ENCODE assay signal across 1 cellular context in the genomic region with DNA sequence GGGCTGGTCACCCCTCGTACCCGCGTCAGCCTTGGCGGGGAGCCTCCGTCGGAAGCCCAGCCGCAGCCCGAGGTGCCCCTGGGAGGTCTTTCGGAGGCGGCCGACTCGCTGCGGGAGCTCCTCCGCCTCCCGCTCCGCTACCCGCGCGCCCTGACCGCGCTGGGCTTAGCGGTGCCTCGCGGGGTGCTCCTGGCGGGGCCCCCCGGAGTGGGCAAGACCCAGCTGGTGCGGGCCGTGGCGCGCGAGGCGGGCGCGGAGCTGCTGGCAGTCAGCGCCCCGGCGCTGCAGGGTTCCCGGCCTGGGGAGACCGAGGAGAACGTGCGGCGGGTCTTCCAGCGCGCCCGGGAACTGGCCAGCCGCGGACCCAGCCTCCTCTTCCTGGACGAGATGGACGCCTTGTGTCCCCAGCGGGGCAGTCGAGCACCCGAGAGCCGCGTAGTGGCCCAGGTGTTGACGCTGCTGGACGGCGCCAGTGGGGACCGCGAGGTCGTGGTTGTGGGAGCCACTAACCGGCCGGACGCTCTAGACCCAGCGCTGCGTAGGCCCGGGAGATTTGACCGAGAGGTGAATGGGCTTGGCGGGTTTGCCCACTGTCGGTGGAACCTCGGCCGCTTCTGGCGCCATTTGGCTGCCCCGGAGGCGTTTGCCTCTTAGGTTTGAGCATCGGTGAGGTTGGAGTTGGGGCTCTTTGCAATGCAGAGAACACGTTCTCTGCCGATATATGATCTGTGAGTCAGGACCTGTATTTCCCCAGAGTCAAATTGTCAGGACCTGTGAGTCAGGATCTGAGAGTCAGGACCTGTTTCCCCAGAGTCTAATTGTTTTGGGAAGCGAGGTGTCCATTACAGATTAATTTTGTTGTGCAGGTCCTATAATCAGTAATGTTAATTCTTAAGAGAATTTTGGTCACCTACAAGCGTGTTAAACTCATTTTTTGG.
TF ChIP-seq lines count a peak whose summit lies in the region.

No MANE protein-coding gene starts in this region.

TF ChIP-seq in K562, 482 proteins besides CTCF, POLR2A, EP300 and RAD21 (continued from another document and continues in another):
- TF ChIP-seq, protein P1, sequence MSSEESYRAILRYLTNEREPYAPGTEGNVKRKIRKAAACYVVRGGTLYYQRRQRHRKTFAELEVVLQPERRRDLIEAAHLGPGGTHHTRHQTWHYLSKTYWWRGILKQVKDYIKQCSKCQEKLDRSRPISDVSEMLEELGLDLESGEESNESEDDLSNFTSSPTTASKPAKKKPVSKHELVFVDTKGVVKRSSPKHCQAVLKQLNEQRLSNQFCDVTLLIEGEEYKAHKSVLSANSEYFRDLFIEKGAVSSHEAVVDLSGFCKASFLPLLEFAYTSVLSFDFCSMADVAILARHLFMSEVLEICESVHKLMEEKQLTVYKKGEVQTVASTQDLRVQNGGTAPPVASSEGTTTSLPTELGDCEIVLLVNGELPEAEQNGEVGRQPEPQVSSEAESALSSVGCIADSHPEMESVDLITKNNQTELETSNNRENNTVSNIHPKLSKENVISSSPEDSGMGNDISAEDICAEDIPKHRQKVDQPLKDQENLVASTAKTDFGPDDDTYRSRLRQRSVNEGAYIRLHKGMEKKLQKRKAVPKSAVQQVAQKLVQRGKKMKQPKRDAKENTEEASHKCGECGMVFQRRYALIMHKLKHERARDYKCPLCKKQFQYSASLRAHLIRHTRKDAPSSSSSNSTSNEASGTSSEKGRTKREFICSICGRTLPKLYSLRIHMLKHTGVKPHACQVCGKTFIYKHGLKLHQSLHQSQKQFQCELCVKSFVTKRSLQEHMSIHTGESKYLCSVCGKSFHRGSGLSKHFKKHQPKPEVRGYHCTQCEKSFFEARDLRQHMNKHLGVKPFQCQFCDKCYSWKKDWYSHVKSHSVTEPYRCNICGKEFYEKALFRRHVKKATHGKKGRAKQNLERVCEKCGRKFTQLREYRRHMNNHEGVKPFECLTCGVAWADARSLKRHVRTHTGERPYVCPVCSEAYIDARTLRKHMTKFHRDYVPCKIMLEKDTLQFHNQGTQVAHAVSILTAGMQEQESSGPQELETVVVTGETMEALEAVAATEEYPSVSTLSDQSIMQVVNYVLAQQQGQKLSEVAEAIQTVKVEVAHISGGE (CRISPR knock-in tag; IDR thresholded peaks at IDR 0.05): peak in 1 of 3 experiments; percentile 71; a peak in 2 of 6 replicates
- no peak for TF ChIP-seq ZNF143 (CRISPR knock-in tag; IDR thresholded peaks at IDR 0.05)
- TF ChIP-seq ZFX (CRISPR knock-in tag; IDR thresholded peaks at IDR 0.05): peak; percentile 58
- TF ChIP-seq SAFB (IDR thresholded peaks at IDR 0.05; ENCODE audit: borderline replicate concordance, low read depth, low read length): no peak
- TF ChIP-seq, protein P2, sequence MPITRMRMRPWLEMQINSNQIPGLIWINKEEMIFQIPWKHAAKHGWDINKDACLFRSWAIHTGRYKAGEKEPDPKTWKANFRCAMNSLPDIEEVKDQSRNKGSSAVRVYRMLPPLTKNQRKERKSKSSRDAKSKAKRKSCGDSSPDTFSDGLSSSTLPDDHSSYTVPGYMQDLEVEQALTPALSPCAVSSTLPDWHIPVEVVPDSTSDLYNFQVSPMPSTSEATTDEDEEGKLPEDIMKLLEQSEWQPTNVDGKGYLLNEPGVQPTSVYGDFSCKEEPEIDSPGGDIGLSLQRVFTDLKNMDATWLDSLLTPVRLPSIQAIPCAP (CRISPR knock-in tag; IDR thresholded peaks at IDR 0.05; ENCODE audit: borderline replicate concordance): no peak
- no peak for TF ChIP-seq CHCHD3 (CRISPR knock-in tag; IDR thresholded peaks at IDR 0.05)
- TF ChIP-seq HLTF (IDR thresholded peaks at IDR 0.05): no peak
- TF ChIP-seq, protein P3, sequence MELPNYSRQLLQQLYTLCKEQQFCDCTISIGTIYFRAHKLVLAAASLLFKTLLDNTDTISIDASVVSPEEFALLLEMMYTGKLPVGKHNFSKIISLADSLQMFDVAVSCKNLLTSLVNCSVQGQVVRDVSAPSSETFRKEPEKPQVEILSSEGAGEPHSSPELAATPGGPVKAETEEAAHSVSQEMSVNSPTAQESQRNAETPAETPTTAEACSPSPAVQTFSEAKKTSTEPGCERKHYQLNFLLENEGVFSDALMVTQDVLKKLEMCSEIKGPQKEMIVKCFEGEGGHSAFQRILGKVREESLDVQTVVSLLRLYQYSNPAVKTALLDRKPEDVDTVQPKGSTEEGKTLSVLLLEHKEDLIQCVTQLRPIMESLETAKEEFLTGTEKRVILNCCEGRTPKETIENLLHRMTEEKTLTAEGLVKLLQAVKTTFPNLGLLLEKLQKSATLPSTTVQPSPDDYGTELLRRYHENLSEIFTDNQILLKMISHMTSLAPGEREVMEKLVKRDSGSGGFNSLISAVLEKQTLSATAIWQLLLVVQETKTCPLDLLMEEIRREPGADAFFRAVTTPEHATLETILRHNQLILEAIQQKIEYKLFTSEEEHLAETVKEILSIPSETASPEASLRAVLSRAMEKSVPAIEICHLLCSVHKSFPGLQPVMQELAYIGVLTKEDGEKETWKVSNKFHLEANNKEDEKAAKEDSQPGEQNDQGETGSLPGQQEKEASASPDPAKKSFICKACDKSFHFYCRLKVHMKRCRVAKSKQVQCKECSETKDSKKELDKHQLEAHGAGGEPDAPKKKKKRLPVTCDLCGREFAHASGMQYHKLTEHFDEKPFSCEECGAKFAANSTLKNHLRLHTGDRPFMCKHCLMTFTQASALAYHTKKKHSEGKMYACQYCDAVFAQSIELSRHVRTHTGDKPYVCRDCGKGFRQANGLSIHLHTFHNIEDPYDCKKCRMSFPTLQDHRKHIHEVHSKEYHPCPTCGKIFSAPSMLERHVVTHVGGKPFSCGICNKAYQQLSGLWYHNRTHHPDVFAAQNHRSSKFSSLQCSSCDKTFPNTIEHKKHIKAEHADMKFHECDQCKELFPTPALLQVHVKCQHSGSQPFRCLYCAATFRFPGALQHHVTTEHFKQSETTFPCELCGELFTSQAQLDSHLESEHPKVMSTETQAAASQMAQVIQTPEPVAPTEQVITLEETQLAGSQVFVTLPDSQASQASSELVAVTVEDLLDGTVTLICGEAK (IDR thresholded peaks at IDR 0.05): peak; percentile 45
- TF ChIP-seq, protein P3 (CRISPR knock-in tag; IDR thresholded peaks at IDR 0.05): no peak
- peak; percentile 66 for TF ChIP-seq SAP30 (IDR thresholded peaks at IDR 0.05; ENCODE audit: borderline replicate concordance, insufficient read depth, low read depth, low read length, poor library complexity, severe bottlenecking)
- TF ChIP-seq, protein P4, sequence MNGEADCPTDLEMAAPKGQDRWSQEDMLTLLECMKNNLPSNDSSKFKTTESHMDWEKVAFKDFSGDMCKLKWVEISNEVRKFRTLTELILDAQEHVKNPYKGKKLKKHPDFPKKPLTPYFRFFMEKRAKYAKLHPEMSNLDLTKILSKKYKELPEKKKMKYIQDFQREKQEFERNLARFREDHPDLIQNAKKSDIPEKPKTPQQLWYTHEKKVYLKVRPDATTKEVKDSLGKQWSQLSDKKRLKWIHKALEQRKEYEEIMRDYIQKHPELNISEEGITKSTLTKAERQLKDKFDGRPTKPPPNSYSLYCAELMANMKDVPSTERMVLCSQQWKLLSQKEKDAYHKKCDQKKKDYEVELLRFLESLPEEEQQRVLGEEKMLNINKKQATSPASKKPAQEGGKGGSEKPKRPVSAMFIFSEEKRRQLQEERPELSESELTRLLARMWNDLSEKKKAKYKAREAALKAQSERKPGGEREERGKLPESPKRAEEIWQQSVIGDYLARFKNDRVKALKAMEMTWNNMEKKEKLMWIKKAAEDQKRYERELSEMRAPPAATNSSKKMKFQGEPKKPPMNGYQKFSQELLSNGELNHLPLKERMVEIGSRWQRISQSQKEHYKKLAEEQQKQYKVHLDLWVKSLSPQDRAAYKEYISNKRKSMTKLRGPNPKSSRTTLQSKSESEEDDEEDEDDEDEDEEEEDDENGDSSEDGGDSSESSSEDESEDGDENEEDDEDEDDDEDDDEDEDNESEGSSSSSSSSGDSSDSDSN (IDR thresholded peaks at IDR 0.05; ENCODE audit: borderline replicate concordance in 1 of 2, low read depth in 2 of 2, low read length in 2 of 2): peak; percentile 84 to 91; a peak in 3 of 4 replicates
- no peak for TF ChIP-seq KAT2B (IDR thresholded peaks at IDR 0.05; ENCODE audit: low read depth, low read length)
- no peak for TF ChIP-seq NCOA1 (IDR thresholded peaks at IDR 0.05; ENCODE audit: low read depth)
- TF ChIP-seq PCBP1 (IDR thresholded peaks at IDR 0.05; ENCODE audit: low read depth, low read length, poor library complexity, severe bottlenecking): peak; percentile 45
- TF ChIP-seq, protein P5, sequence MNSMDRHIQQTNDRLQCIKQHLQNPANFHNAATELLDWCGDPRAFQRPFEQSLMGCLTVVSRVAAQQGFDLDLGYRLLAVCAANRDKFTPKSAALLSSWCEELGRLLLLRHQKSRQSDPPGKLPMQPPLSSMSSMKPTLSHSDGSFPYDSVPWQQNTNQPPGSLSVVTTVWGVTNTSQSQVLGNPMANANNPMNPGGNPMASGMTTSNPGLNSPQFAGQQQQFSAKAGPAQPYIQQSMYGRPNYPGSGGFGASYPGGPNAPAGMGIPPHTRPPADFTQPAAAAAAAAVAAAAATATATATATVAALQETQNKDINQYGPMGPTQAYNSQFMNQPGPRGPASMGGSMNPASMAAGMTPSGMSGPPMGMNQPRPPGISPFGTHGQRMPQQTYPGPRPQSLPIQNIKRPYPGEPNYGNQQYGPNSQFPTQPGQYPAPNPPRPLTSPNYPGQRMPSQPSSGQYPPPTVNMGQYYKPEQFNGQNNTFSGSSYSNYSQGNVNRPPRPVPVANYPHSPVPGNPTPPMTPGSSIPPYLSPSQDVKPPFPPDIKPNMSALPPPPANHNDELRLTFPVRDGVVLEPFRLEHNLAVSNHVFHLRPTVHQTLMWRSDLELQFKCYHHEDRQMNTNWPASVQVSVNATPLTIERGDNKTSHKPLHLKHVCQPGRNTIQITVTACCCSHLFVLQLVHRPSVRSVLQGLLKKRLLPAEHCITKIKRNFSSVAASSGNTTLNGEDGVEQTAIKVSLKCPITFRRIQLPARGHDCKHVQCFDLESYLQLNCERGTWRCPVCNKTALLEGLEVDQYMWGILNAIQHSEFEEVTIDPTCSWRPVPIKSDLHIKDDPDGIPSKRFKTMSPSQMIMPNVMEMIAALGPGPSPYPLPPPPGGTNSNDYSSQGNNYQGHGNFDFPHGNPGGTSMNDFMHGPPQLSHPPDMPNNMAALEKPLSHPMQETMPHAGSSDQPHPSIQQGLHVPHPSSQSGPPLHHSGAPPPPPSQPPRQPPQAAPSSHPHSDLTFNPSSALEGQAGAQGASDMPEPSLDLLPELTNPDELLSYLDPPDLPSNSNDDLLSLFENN (IDR thresholded peaks at IDR 0.05; ENCODE audit: low read depth in 2 of 2, low read length in 2 of 2): no peak
- TF ChIP-seq RBBP5 (IDR thresholded peaks at IDR 0.05; ENCODE audit: borderline replicate concordance, insufficient read depth, low read length, poor library complexity, severe bottlenecking): peak; percentile 8
- TF ChIP-seq TCF7 (IDR thresholded peaks at IDR 0.05; ENCODE audit: borderline replicate concordance): no peak
- TF ChIP-seq NR2C2 (CRISPR knock-in tag; IDR thresholded peaks at IDR 0.05): peak; percentile 40; the same call in 1 of the 2 replicates
- TF ChIP-seq NR2C2 (tag; IDR thresholded peaks at IDR 0.05): no peak
- TF ChIP-seq TEAD4 (IDR thresholded peaks at IDR 0.05; ENCODE audit: low read length): no peak
- no peak for TF ChIP-seq TEAD4 (CRISPR knock-in tag; IDR thresholded peaks at IDR 0.05; ENCODE audit: borderline replicate concordance)
- TF ChIP-seq MXI1 (IDR thresholded peaks at IDR 0.05; ENCODE audit: low read depth, low read length): no peak
- TF ChIP-seq, protein P6, sequence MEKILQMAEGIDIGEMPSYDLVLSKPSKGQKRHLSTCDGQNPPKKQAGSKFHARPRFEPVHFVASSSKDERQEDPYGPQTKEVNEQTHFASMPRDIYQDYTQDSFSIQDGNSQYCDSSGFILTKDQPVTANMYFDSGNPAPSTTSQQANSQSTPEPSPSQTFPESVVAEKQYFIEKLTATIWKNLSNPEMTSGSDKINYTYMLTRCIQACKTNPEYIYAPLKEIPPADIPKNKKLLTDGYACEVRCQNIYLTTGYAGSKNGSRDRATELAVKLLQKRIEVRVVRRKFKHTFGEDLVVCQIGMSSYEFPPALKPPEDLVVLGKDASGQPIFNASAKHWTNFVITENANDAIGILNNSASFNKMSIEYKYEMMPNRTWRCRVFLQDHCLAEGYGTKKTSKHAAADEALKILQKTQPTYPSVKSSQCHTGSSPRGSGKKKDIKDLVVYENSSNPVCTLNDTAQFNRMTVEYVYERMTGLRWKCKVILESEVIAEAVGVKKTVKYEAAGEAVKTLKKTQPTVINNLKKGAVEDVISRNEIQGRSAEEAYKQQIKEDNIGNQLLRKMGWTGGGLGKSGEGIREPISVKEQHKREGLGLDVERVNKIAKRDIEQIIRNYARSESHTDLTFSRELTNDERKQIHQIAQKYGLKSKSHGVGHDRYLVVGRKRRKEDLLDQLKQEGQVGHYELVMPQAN (IDR thresholded peaks at IDR 0.05; ENCODE audit: borderline replicate concordance): peak; percentile 34; the same call in 1 of the 2 replicates
- TF ChIP-seq ZNF780A (CRISPR knock-in tag; IDR thresholded peaks at IDR 0.05): no peak
- TF ChIP-seq TAF9B (IDR thresholded peaks at IDR 0.05; ENCODE audit: partially characterized antibody): no peak
- TF ChIP-seq MTA1 (IDR thresholded peaks at IDR 0.05; ENCODE audit: borderline replicate concordance): 0 out of 2 replicates have a peak, but pooled peaks have one; percentile 31
- TF ChIP-seq NR1H2 (CRISPR knock-in tag; IDR thresholded peaks at IDR 0.05): 0 out of 2 replicates have a peak, but pooled peaks have one; percentile 28
- TF ChIP-seq RHOXF2B (CRISPR knock-in tag; conservative IDR thresholded peaks at IDR 0.05): no peak
- peak in 1 of 2 experiments; percentile 17; a peak in 1 of 4 replicates for TF ChIP-seq HDAC1 (IDR thresholded peaks at IDR 0.05)
- TF ChIP-seq PTRF (tag; IDR thresholded peaks at IDR 0.05): no peak
